ENCODE assay signal across 10 cellular contexts in genomic region chr16:83995756-83996155, GRCh38. TPM values are rescaled to one million over a fixed set of nuclear protein-coding genes. Genes with fewer than 3 reads are reported as not detected.
A peak's percentile ranks its signal among the peaks of the same experiment; 100 is the strongest.
DNase-seq lines count a peak whose midpoint lies in the region; ATAC-seq lines count a peak whose summit lies in the region.
"Had no signal": no experiment of that assay in that cellular context is flagged by ENCODE, and none has a peak within 500 bp of the region (broad histone marks: within the 10 kb centered on the region; RNA-seq: fewer than 3 reads in every experiment).

No MANE protein-coding gene starts in this region.

- H3K18ac ChIP-seq in mesenchymal stem cell (ENCODE audit: low read depth in 1 of 2, low read length in 2 of 2) = no peak overlapping the region

- no peaks in the 10 kb centered on the region for H3K4me1 Mint-ChIP-seq in activated naive CD4-positive, alpha-beta T cell treated with anti-CD3 and anti-CD28 coated beads for 36 hours (ENCODE audit: low read depth)

- H3K27me3 ChIP-seq in mesenchymal stem cell (ENCODE audit: control insufficient read depth in 1 of 2, insufficient read depth in 1 of 2, low read length in 2 of 2) = peaks cover 4 to 13% of the 10 kb centered on the region in 2 experiments

- H3K14ac ChIP-seq in mesenchymal stem cell (ENCODE audit: low read length in 2 of 2) = no peak overlapping the region

- no peak overlapping the region for H2AFZ ChIP-seq in mesenchymal stem cell (ENCODE audit: low read depth, low read length)

- intact Hi-C loops in activated naive CD4-positive, alpha-beta T cell treated with anti-CD3 and anti-CD28 coated beads for 36 hours (cut with micrococcal nuclease) = no loop called here

- no peaks in the 10 kb centered on the region for H3K36me3 Mint-ChIP-seq in activated naive CD4-positive, alpha-beta T cell treated with anti-CD3 and anti-CD28 coated beads for 36 hours (ENCODE audit: low read depth)

- no peaks in the 10 kb centered on the region for H3K79me1 ChIP-seq in mesenchymal stem cell (replicated peaks; ENCODE audit: low read length, poor library complexity, severe bottlenecking)

- peaks cover 4% of the 10 kb centered on the region for H3K9me3 Mint-ChIP-seq in activated naive CD4-positive, alpha-beta T cell treated with anti-CD3 and anti-CD28 coated beads for 36 hours

- no peak overlapping the region for H2BK5ac ChIP-seq in mesenchymal stem cell (ENCODE audit: low read depth, low read length, poor library complexity, severe bottlenecking)

- no peak overlapping the region for H4K91ac ChIP-seq in mesenchymal stem cell (ENCODE audit: low read length)

- no peak overlapping the region for H2BK120ac ChIP-seq in mesenchymal stem cell (ENCODE audit: low read depth, low read length)

- no peak overlapping the region for H3K4me3 Mint-ChIP-seq in activated naive CD4-positive, alpha-beta T cell treated with anti-CD3 and anti-CD28 coated beads for 36 hours

- no peak overlapping the region for H3K27ac ChIP-seq in mesenchymal stem cell (ENCODE audit: low read length, poor library complexity, severe bottlenecking)

- no peak overlapping the region for H3K23ac ChIP-seq in mesenchymal stem cell (ENCODE audit: low read length in 2 of 2)

- H4K8ac ChIP-seq in mesenchymal stem cell (ENCODE audit: low read length) = no peak overlapping the region

- H3K27me3 Mint-ChIP-seq in activated naive CD4-positive, alpha-beta T cell treated with anti-CD3 and anti-CD28 coated beads for 36 hours (ENCODE audit: low read depth) = peaks cover 28% of the 10 kb centered on the region

- CTCF ChIA-PET in activated naive CD4-positive, alpha-beta T cell treated with anti-CD3 and anti-CD28 coated beads for 36 hours (lab: Charles Lee) = interaction anchor here (1.0 to 1.9 kb wide), 5 partner anchors 16 to 75 kb away, joined by 3 to 4 read pairs (median 4); no protein-coding TSS in a partner anchor

- no peaks in the 10 kb centered on the region for H3K36me3 ChIP-seq in mesenchymal stem cell (ENCODE audit: control insufficient read depth in 1 of 2, insufficient read depth in 2 of 2, low read depth in 1 of 2, low read length in 2 of 2)

- H3K4me1 ChIP-seq in mesenchymal stem cell (ENCODE audit: control insufficient read depth, insufficient read depth, low read depth, low read length) = peaks cover 10% of the 10 kb centered on the region
- H3K4me1 ChIP-seq: Caco-2 had no signal

- no peak overlapping the region for H2BK12ac ChIP-seq in mesenchymal stem cell (ENCODE audit: low read length in 2 of 2)

- no peak overlapping the region for H3K4ac ChIP-seq in mesenchymal stem cell (ENCODE audit: low read depth in 1 of 2, low read length in 2 of 2)

- H2AK5ac ChIP-seq in mesenchymal stem cell (ENCODE audit: low read length, severe bottlenecking) = no peak overlapping the region

- H3K4me3 ChIP-seq in mesenchymal stem cell (ENCODE audit: insufficient read depth in 1 of 2, low read depth in 1 of 2, low read length in 2 of 2) = no peak overlapping the region

- no peaks in the 10 kb centered on the region for H3K9me3 ChIP-seq in mesenchymal stem cell (ENCODE audit: control insufficient read depth, low read length)

- no peak overlapping the region for H3K9ac ChIP-seq in mesenchymal stem cell (ENCODE audit: low read length)

- no peak overlapping the region for H2BK15ac ChIP-seq in mesenchymal stem cell (ENCODE audit: low read depth, poor library complexity, severe bottlenecking)

- peak overlapping the region; percentile 12 for H3K4me2 ChIP-seq in mesenchymal stem cell (ENCODE audit: low read length, poor library complexity, severe bottlenecking)

- no peak for ATAC-seq in HG02798 (IDR thresholded peaks at IDR 0.05; ENCODE audit: poor library complexity, unreplicated experiment)
- ATAC-seq in GM19397 (IDR thresholded peaks at IDR 0.05; ENCODE audit: unreplicated experiment) = no peak

- WGBS in mesenchymal stem cell = 50% methylated on average over 21 of the region's 21 CpGs

- peak; percentile 34 for DNase-seq in DMS 273 treated with DMSO at 0.1 percent for 48 hours (lab: John Stamatoyannopoulos, UW)
- DNase-seq in NCI-H146 treated with DMSO at 0.1 percent for 48 hours (lab: John Stamatoyannopoulos, UW; ENCODE audit: unreplicated experiment) = peak; percentile 77
- DNase-seq in cerebellar cortex (ENCODE audit: low spot score) = peak; percentile 95
- DNase-seq in mesenchymal stem cell = no peak
- DNase-seq in middle frontal gyrus (ENCODE audit: extremely low spot score, low spot score) = no peak
- DNase-seq in activated naive CD4-positive, alpha-beta T cell treated with anti-CD3 and anti-CD28 coated beads for 36 hours = no peak

- no peak overlapping the region for H3K27ac Mint-ChIP-seq in activated naive CD4-positive, alpha-beta T cell treated with anti-CD3 and anti-CD28 coated beads for 36 hours

RNA-seq across cellular contexts. Expression of gene NECAB2, which starts 27.7 kb away (rescaled TPM):
- 0.58 TPM for polyA plus RNA-seq in mesenchymal stem cell (2013, experiment 1 of 2)
- polyA plus RNA-seq in mesenchymal stem cell (2013, experiment 2 of 2) = 0.33 TPM
- total RNA-seq in activated naive CD4-positive, alpha-beta T cell treated with anti-CD3 and anti-CD28 coated beads for 36 hours = not detected

RNA-seq across cellular contexts. Expression of gene OSGIN1, which starts 42.7 kb away (rescaled TPM):
- polyA plus RNA-seq in mesenchymal stem cell (2013, experiment 1 of 2) = 5.4 TPM
- 5.9 TPM for polyA plus RNA-seq in mesenchymal stem cell (2013, experiment 2 of 2)
- under 1 TPM; 0.47 to 0.86 TPM for total RNA-seq in activated naive CD4-positive, alpha-beta T cell treated with anti-CD3 and anti-CD28 coated beads for 36 hours

RNA-seq across cellular contexts. Expression of gene SLC38A8, which starts 46.8 kb away (rescaled TPM):
- not detected for polyA plus RNA-seq in mesenchymal stem cell (2013, experiment 1 of 2)
- not detected for polyA plus RNA-seq in mesenchymal stem cell (2013, experiment 2 of 2)
- total RNA-seq in activated naive CD4-positive, alpha-beta T cell treated with anti-CD3 and anti-CD28 coated beads for 36 hours = not detected
- total RNA-seq: mucosa of gallbladder had no signal

Comparison
In these comparisons a context has a peak if more than half of its experiments do, and no peak if none do; other contexts are left out.
1. DNase-seq: peak in DMS 273 treated with DMSO at 0.1 percent for 48 hours (single experiment), NCI-H146 treated with DMSO at 0.1 percent for 48 hours (single experiment) and cerebellar cortex (single experiment); none in mesenchymal stem cell (single experiment), middle frontal gyrus (single experiment) and activated naive CD4-positive, alpha-beta T cell treated with anti-CD3 and anti-CD28 coated beads for 36 hours (single experiment).